ENCODE assay signal across 2 cellular contexts in the genomic region with DNA sequence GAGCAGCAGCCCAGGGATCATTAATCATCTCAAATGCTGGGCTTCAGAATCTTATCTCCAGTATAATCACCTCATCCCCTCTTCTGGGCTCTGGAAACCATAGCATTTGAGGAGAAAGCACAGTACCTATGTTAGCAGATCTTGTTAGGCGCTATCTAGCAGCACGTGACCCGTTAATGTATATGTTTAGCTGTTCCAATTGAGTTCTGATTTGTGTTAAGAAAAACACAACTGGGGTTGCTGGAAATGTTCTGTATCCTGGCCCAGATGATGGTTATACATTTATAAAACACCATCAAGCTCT.
TF ChIP-seq lines count a peak whose summit lies in the region.

No MANE protein-coding gene starts in this region.

TF ChIP-seq in HEK293, 187 proteins besides CTCF, POLR2A, EP300 and RAD21:
- TF ChIP-seq, protein P1, sequence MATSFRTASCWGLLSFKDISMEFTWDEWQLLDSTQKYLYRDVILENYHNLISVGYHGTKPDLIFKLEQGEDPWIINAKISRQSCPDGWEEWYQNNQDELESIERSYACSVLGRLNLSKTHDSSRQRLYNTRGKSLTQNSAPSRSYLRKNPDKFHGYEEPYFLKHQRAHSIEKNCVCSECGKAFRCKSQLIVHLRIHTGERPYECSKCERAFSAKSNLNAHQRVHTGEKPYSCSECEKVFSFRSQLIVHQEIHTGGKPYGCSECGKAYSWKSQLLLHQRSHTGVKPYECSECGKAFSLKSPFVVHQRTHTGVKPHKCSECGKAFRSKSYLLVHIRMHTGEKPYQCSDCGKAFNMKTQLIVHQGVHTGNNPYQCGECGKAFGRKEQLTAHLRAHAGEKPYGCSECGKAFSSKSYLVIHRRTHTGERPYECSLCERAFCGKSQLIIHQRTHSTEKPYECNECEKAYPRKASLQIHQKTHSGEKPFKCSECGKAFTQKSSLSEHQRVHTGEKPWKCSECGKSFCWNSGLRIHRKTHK (tag by site-specific recombination; IDR thresholded peaks at IDR 0.05), result no peak
- peak; percentile 18; the same call in 1 of the 2 replicates for TF ChIP-seq SP7 (tag by site-specific recombination; IDR thresholded peaks at IDR 0.05)

TF ChIP-seq in K562, 482 proteins besides CTCF, POLR2A, EP300 and RAD21 (continued from another document):
- TF ChIP-seq, protein P2, sequence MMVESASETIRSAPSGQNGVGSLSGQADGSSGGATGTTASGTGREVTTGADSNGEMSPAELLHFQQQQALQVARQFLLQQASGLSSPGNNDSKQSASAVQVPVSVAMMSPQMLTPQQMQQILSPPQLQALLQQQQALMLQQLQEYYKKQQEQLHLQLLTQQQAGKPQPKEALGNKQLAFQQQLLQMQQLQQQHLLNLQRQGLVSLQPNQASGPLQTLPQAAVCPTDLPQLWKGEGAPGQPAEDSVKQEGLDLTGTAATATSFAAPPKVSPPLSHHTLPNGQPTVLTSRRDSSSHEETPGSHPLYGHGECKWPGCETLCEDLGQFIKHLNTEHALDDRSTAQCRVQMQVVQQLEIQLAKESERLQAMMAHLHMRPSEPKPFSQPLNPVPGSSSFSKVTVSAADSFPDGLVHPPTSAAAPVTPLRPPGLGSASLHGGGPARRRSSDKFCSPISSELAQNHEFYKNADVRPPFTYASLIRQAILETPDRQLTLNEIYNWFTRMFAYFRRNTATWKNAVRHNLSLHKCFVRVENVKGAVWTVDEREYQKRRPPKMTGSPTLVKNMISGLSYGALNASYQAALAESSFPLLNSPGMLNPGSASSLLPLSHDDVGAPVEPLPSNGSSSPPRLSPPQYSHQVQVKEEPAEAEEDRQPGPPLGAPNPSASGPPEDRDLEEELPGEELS (CRISPR knock-in tag; IDR thresholded peaks at IDR 0.05; ENCODE audit: borderline replicate concordance), result no peak
- TF ChIP-seq, protein P3, sequence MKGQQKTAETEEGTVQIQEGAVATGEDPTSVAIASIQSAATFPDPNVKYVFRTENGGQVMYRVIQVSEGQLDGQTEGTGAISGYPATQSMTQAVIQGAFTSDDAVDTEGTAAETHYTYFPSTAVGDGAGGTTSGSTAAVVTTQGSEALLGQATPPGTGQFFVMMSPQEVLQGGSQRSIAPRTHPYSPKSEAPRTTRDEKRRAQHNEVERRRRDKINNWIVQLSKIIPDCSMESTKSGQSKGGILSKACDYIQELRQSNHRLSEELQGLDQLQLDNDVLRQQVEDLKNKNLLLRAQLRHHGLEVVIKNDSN (CRISPR knock-in tag; IDR thresholded peaks at IDR 0.05), result peak; percentile 32; the same call in 1 of the 2 replicates
- TF ChIP-seq, protein P4, sequence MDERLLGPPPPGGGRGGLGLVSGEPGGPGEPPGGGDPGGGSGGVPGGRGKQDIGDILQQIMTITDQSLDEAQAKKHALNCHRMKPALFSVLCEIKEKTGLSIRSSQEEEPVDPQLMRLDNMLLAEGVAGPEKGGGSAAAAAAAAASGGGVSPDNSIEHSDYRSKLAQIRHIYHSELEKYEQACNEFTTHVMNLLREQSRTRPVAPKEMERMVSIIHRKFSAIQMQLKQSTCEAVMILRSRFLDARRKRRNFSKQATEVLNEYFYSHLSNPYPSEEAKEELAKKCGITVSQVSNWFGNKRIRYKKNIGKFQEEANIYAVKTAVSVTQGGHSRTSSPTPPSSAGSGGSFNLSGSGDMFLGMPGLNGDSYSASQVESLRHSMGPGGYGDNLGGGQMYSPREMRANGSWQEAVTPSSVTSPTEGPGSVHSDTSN (CRISPR knock-in tag; IDR thresholded peaks at IDR 0.05; ENCODE audit: low read depth), result no peak
- TF ChIP-seq, protein P4 (tag; conservative IDR thresholded peaks at IDR 0.05; ENCODE audit: low read depth), result peak; percentile 40
- TF ChIP-seq, protein P5, sequence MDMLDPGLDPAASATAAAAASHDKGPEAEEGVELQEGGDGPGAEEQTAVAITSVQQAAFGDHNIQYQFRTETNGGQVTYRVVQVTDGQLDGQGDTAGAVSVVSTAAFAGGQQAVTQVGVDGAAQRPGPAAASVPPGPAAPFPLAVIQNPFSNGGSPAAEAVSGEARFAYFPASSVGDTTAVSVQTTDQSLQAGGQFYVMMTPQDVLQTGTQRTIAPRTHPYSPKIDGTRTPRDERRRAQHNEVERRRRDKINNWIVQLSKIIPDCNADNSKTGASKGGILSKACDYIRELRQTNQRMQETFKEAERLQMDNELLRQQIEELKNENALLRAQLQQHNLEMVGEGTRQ (CRISPR knock-in tag; IDR thresholded peaks at IDR 0.05), result peak; percentile 74
- TF ChIP-seq SLC30A9 (CRISPR knock-in tag; IDR thresholded peaks at IDR 0.05) (no peak), ZNF239 (CRISPR knock-in tag; IDR thresholded peaks at IDR 0.05) (no peak), BHLHE40 (IDR thresholded peaks at IDR 0.05; ENCODE audit: low read length) (peak; percentile 62), GTF2F1 (IDR thresholded peaks at IDR 0.05; ENCODE audit: low read depth, low read length) (no peak)
- TF ChIP-seq, protein P6, sequence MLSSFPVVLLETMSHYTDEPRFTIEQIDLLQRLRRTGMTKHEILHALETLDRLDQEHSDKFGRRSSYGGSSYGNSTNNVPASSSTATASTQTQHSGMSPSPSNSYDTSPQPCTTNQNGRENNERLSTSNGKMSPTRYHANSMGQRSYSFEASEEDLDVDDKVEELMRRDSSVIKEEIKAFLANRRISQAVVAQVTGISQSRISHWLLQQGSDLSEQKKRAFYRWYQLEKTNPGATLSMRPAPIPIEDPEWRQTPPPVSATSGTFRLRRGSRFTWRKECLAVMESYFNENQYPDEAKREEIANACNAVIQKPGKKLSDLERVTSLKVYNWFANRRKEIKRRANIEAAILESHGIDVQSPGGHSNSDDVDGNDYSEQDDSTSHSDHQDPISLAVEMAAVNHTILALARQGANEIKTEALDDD (IDR thresholded peaks at IDR 0.05), result peak; percentile 27; the same call in 1 of the 2 replicates
- TF ChIP-seq, protein P7, sequence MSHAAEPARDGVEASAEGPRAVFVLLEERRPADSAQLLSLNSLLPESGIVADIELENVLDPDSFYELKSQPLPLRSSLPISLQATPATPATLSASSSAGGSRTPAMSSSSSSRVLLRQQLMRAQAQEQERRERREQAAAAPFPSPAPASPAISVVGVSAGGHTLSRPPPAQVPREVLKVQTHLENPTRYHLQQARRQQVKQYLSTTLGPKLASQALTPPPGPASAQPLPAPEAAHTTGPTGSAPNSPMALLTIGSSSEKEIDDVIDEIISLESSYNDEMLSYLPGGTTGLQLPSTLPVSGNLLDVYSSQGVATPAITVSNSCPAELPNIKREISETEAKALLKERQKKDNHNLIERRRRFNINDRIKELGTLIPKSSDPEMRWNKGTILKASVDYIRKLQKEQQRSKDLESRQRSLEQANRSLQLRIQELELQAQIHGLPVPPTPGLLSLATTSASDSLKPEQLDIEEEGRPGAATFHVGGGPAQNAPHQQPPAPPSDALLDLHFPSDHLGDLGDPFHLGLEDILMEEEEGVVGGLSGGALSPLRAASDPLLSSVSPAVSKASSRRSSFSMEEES (CRISPR knock-in tag; IDR thresholded peaks at IDR 0.05), result peak; percentile 13; the same call in 1 of the 2 replicates
TF ChIP-seq in K562: peak in this region for 7.
